Comparison of ENCODE assay signal across 17 cellular contexts in genomic region chr14:89587128-89587420, GRCh38.
DNase-seq lines count a peak whose midpoint lies in the region; ATAC-seq and TF ChIP-seq lines count a peak whose summit lies in the region.
"Had no signal": no experiment of that assay in that cellular context is flagged by ENCODE, and none has a peak within 500 bp of the region (broad histone marks: within the 10 kb centered on the region; RNA-seq: fewer than 3 reads in every experiment).

No MANE protein-coding gene starts in this region.

- peaks cover 79% of the 10 kb centered on the region for H3K36me3 Mint-ChIP-seq in CD4-positive, alpha-beta T cell (ENCODE audit: low read depth)
- peaks cover 43% of the 10 kb centered on the region for H3K36me3 Mint-ChIP-seq in GM23338 (ENCODE audit: low read depth)
- peaks cover 11% of the 10 kb centered on the region for H3K36me3 Mint-ChIP-seq in dendritic cell treated with granulocyte-macrophage colony-stimulating factor and Interleukin-4, amounts not matched to agents 40 ng/mL and 50 ng/mL, for 4 days (ENCODE audit: low read depth)
- peaks cover 39 to 61% of the 10 kb centered on the region in 2 donors for H3K36me3 Mint-ChIP-seq in stimulated activated naive B cell treated with anti-CD40 and anti-IgM and Interleukin-4, amounts not matched to agents 10 μg/mL and 1 μg/mL and 100 μg/mL, for 72 hours

- no peak for TF ChIP-seq CTCF in CD4-positive, alpha-beta T cell (IDR thresholded peaks at IDR 0.05)
- TF ChIP-seq CTCF in GM23338 (conservative IDR thresholded peaks at IDR 0.05; ENCODE audit: low read depth in 2 of 2) (no peak), BE2C (IDR thresholded peaks at IDR 0.05; ENCODE audit: low read depth, low read length) (no peak)

- H3K9me3 ChIP-seq in CD4-positive, alpha-beta T cell (ENCODE audit: control insufficient read depth, low read length) = no peaks in the 10 kb centered on the region
- H3K9me3 ChIP-seq in BE2C = peaks cover 3% of the 10 kb centered on the region
- H3K9me3 ChIP-seq: HAP-1 had no signal

- H3K27ac Mint-ChIP-seq in CD4-positive, alpha-beta T cell = peak overlapping the region; percentile 59
- H3K27ac Mint-ChIP-seq in GM23338 = no peak overlapping the region
- peak overlapping the region; percentile 93 for H3K27ac Mint-ChIP-seq in dendritic cell treated with granulocyte-macrophage colony-stimulating factor and Interleukin-4, amounts not matched to agents 40 ng/mL and 50 ng/mL, for 4 days
- peak overlapping the region; percentile 21 for H3K27ac Mint-ChIP-seq in stimulated activated naive B cell treated with anti-CD40 and anti-IgM and Interleukin-4, amounts not matched to agents 10 μg/mL and 1 μg/mL and 100 μg/mL, for 72 hours
- H3K27ac Mint-ChIP-seq: HFFc6 had no signal

- CTCF ChIA-PET in CD4-positive, alpha-beta T cell (lab: Charles Lee) = no interaction called here

- no peak overlapping the region for H3K4me3 ChIP-seq in GM23338
- no peak overlapping the region for H3K4me3 ChIP-seq in BE2C (ENCODE audit: low read depth, low read length)
- H3K4me3 ChIP-seq: A549, BLaER1, HAP-1 had no signal

- POLR2A ChIA-PET in CD4-positive, alpha-beta T cell (lab: Charles Lee) = interaction anchor here (1.5 kb wide), 1 partner anchor 9 kb away, joined by 3 read pairs; no protein-coding TSS in a partner anchor

- H3K4me1 ChIP-seq in GM23338 (ENCODE audit: insufficient read depth) (peaks cover 34% of the 10 kb centered on the region), BE2C (no peaks in the 10 kb centered on the region)
- H3K4me1 ChIP-seq: A549, HAP-1 had no signal

- H3K9me2 ChIP-seq in GM23338 (ENCODE audit: insufficient read depth) = no peaks in the 10 kb centered on the region

- H3K4me3 Mint-ChIP-seq in CD4-positive, alpha-beta T cell = no peak overlapping the region
- H3K4me3 Mint-ChIP-seq in GM23338 = no peak overlapping the region
- H3K4me3 Mint-ChIP-seq in dendritic cell treated with granulocyte-macrophage colony-stimulating factor and Interleukin-4, amounts not matched to agents 40 ng/mL and 50 ng/mL, for 4 days = no peak overlapping the region
- no peak overlapping the region for H3K4me3 Mint-ChIP-seq in stimulated activated naive B cell treated with anti-CD40 and anti-IgM and Interleukin-4, amounts not matched to agents 10 μg/mL and 1 μg/mL and 100 μg/mL, for 72 hours
- H3K4me3 Mint-ChIP-seq: HFFc6, IgD-negative memory B cell had no signal

- H3K4me1 Mint-ChIP-seq in CD4-positive, alpha-beta T cell (ENCODE audit: low read depth) = peaks cover 86% of the 10 kb centered on the region
- peaks cover 35% of the 10 kb centered on the region for H3K4me1 Mint-ChIP-seq in GM23338
- H3K4me1 Mint-ChIP-seq in dendritic cell treated with granulocyte-macrophage colony-stimulating factor and Interleukin-4, amounts not matched to agents 40 ng/mL and 50 ng/mL, for 4 days (ENCODE audit: low read depth) = peaks cover 64% of the 10 kb centered on the region
- H3K4me1 Mint-ChIP-seq in stimulated activated naive B cell treated with anti-CD40 and anti-IgM and Interleukin-4, amounts not matched to agents 10 μg/mL and 1 μg/mL and 100 μg/mL, for 72 hours = peaks cover 41 to 80% of the 10 kb centered on the region in 2 donors

- H3K4me2 ChIP-seq in GM23338 = no peak overlapping the region
- H3K4me2 ChIP-seq: A549, BLaER1 had no signal

- H3K27me3 Mint-ChIP-seq in CD4-positive, alpha-beta T cell = no peaks in the 10 kb centered on the region
- peaks cover 4% of the 10 kb centered on the region for H3K27me3 Mint-ChIP-seq in GM23338 (ENCODE audit: insufficient read depth, low read depth, poor library complexity)
- no peaks in the 10 kb centered on the region for H3K27me3 Mint-ChIP-seq in dendritic cell treated with granulocyte-macrophage colony-stimulating factor and Interleukin-4, amounts not matched to agents 40 ng/mL and 50 ng/mL, for 4 days
- H3K27me3 Mint-ChIP-seq in stimulated activated naive B cell treated with anti-CD40 and anti-IgM and Interleukin-4, amounts not matched to agents 10 μg/mL and 1 μg/mL and 100 μg/mL, for 72 hours = no peaks in the 10 kb centered on the region
- H3K27me3 Mint-ChIP-seq: CD4-positive, alpha-beta memory T cell had no signal

- H3F3A ChIP-seq in GM23338 (replicated peaks; ENCODE audit: low read depth) = 0 out of 2 replicates have a peak, but pooled peaks cover 10% of the 10 kb centered on the region

- H3K36me3 ChIP-seq in GM23338 (ENCODE audit: insufficient read depth) (peaks cover 8% of the 10 kb centered on the region), BE2C (no peaks in the 10 kb centered on the region)
- H3K36me3 ChIP-seq: HAP-1 had no signal

- no peak overlapping the region for H3K27ac ChIP-seq in CD4-positive, alpha-beta T cell (ENCODE audit: low read depth, low read length)
- peak overlapping the region; percentile 10; the same call in 1 of the 2 replicates for H3K27ac ChIP-seq in GM23338 (ENCODE audit: low read depth)
- H3K27ac ChIP-seq: A549, BLaER1 had no signal

- no peak for DNase-seq in CD4-positive, alpha-beta T cell
- DNase-seq in GM23338 (ENCODE audit: low spot score) (no peak), BE2C (no peak)
- no peak for DNase-seq in stimulated activated naive B cell treated with anti-CD40 and anti-IgM and Interleukin-4, amounts not matched to agents 10 μg/mL and 1 μg/mL and 100 μg/mL, for 72 hours
- DNase-seq in NK-92 treated with Interleukin-12 subunit alpha and Interleukin-12 subunit beta, amount 100 ng/mL, for 24 hours (lab: John Stamatoyannopoulos, UW) = no peak
- DNase-seq: CD4-positive, alpha-beta memory T cell; COR-L47; DMS153; DMS79 treated with DMSO at 0.1 percent for 48 hours; EL; GOT3; HFFc6 had no signal

- peaks cover 3% of the 10 kb centered on the region for H3K9me3 Mint-ChIP-seq in CD4-positive, alpha-beta T cell
- no peaks in the 10 kb centered on the region; the same call in 2 of the 3 replicates for H3K9me3 Mint-ChIP-seq in GM23338
- H3K9me3 Mint-ChIP-seq in dendritic cell treated with granulocyte-macrophage colony-stimulating factor and Interleukin-4, amounts not matched to agents 40 ng/mL and 50 ng/mL, for 4 days = no peaks in the 10 kb centered on the region
- H3K9me3 Mint-ChIP-seq in stimulated activated naive B cell treated with anti-CD40 and anti-IgM and Interleukin-4, amounts not matched to agents 10 μg/mL and 1 μg/mL and 100 μg/mL, for 72 hours = peaks cover 8 to 15% of the 10 kb centered on the region in 2 donors
- H3K9me3 Mint-ChIP-seq: HFFc6 had no signal

- H2AFZ ChIP-seq in GM23338 = no peak overlapping the region

- ATAC-seq in CD4-positive, alpha-beta T cell (ENCODE audit: poor library complexity) = no peak
- ATAC-seq in GM23338 = no peak
- no peak for ATAC-seq in stimulated activated naive B cell treated with anti-CD40 and anti-IgM and Interleukin-4, amounts not matched to agents 10 μg/mL and 1 μg/mL and 100 μg/mL, for 72 hours (replicated peaks)
- ATAC-seq: A549 had no signal

- H3K79me2 ChIP-seq in GM23338 (replicated peaks; ENCODE audit: insufficient read depth) = peaks cover 99% of the 10 kb centered on the region

- no peaks in the 10 kb centered on the region for H3K27me3 ChIP-seq in CD4-positive, alpha-beta T cell (ENCODE audit: control insufficient read depth, insufficient read depth, low read length)
- no peaks in the 10 kb centered on the region for H3K27me3 ChIP-seq in GM23338 (ENCODE audit: insufficient read depth)
- H3K27me3 ChIP-seq in BE2C = no peaks in the 10 kb centered on the region
- H3K27me3 ChIP-seq: BLaER1 had no signal

- H4K20me1 ChIP-seq in GM23338 (replicated peaks; ENCODE audit: insufficient read depth) = peaks cover 29% of the 10 kb centered on the region
- H4K20me1 ChIP-seq: BLaER1 had no signal

- intact Hi-C loops in CD4-positive, alpha-beta T cell (cut with DNase I, micrococcal nuclease) = loop anchor here in 1 of 2 experiments (5.0 kb wide), 1 partner anchor 135 kb away; no protein-coding TSS in a partner anchor
- intact Hi-C loops in dendritic cell treated with granulocyte-macrophage colony-stimulating factor and Interleukin-4, amounts not matched to agents 40 ng/mL and 50 ng/mL, for 4 days (cut with micrococcal nuclease) = no loop called here
